8 cellular contexts compared by ENCODE assay signal in the genomic region with DNA sequence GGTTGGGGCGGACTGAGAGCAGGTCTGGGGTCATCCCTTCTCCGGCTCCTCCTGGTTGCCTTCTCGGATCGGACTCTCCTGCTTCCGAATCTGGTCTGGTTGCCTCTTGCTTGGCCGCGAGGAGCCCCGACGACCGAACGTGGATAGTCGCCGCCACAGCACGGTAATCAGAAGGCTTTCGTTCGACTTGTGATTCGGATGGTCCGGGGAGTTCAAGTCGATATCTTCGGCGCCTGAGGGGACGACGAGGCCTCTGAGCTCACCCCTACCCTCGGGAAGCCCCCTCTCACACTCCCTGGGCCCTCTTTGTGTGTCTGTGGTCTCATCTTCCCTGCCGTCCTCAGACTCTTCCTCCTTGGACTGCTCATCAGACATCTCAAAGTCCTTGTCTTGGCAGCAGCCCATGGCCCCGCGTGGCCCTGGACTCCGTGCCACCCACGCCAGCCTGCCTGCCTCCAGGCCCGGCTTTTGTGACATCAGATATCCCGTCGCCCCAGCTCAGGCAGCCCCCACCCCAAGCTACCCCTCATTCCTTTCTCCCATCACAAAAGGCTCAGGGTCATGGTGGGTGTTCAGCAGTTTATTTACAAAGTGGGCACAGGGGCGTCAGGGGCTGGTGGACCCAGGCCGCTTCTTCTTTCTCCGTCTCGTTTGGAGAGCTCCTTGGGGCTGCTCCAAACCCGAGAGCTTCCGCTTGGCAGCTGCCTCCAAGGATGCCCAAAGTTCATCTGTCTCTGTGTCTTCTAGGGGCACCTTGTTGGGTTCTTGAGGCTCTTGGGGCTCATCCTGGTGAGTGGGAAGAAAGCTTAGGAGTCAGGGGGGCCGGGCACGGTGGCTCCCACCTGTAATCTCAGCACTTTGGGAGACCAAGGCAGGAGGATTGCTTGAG. TPM values are rescaled to one million over a fixed set of nuclear protein-coding genes. Genes with fewer than 3 reads are reported as not detected.
DNase-seq lines count a peak whose midpoint lies in the region; ATAC-seq, FAIRE-seq and TF ChIP-seq lines count a peak whose summit lies in the region.

A gene (minus strand): TSS at position 496 of the 889 bp plus-strand sequence.

- peaks cover 25 to 27% of the 10 kb centered on the region in 2 experiments for H3K4me1 ChIP-seq in neutrophil (ENCODE audit: control insufficient read depth in 1 of 2, insufficient read depth in 1 of 2, low read depth in 1 of 2, low read length in 1 of 2)

- DNase-seq in GM12891 (ENCODE audit: insufficient read length, low spot score) (no peak), fibroblast of gingiva (ENCODE audit: low read depth) (peak; percentile 28), NAMALWA (ENCODE audit: low spot score) (no peak), COLO829 (ENCODE audit: low spot score) (no peak)
- no peak for DNase-seq in stimulated activated naive CD4-positive, alpha-beta T cell (lab: John Stamatoyannopoulos, UW)

- TF ChIP-seq POLR2A in GM12891 (IDR thresholded peaks at IDR 0.05; ENCODE audit: low read depth, low read length) = no peak

- H3K4me3 ChIP-seq in neutrophil (ENCODE audit: low read depth in 1 of 2, low read length in 1 of 2) = peak within 1 kb of the TSS; percentile 77 to 97

- no peak for TF ChIP-seq CTCF in neutrophil (IDR thresholded peaks at IDR 0.05)

- H3K9me3 ChIP-seq in neutrophil = no peaks in the 10 kb centered on the region

- peaks cover 15% of the 10 kb centered on the region for H3K36me3 ChIP-seq in neutrophil

- ATAC-seq in HG02678 (IDR thresholded peaks at IDR 0.05; ENCODE audit: unreplicated experiment) (peak; percentile 15), SK-N-SH treated with all-trans-retinoic acid at 6 μM for 48 hours (peak; percentile 50)

- no peak for FAIRE-seq in GM12891 (lab: Jason Lieb, UNC)

- H3K27ac ChIP-seq in neutrophil = peak within 1 kb of the TSS; percentile 97

- no peaks in the 10 kb centered on the region for H3K27me3 ChIP-seq in neutrophil

TF ChIP-seq in GM12891, 5 proteins besides CTCF, POLR2A, EP300 and RAD21:
- TF ChIP-seq POU2F2 (IDR thresholded peaks at IDR 0.05; ENCODE audit: low read depth, low read length) (peak; percentile 27; the same call in 1 of the 2 replicates), POLR2AphosphoS5 (IDR thresholded peaks at IDR 0.05; ENCODE audit: low read depth, low read length) (peak; percentile 81), TAF1 (IDR thresholded peaks at IDR 0.05; ENCODE audit: low read depth, low read length) (0 out of 2 replicates have a peak, but pooled peaks have one; percentile 13), SPI1 (IDR thresholded peaks at IDR 0.05; ENCODE audit: low read depth, low read length) (no peak)

TF ChIP-seq in SK-N-SH treated with all-trans-retinoic acid at 6 μM for 48 hours, 23 proteins besides CTCF, POLR2A, EP300 and RAD21:
- TF ChIP-seq RARB (CRISPR knock-in tag; IDR thresholded peaks at IDR 0.05) = no peak
- TF ChIP-seq, protein P1, sequence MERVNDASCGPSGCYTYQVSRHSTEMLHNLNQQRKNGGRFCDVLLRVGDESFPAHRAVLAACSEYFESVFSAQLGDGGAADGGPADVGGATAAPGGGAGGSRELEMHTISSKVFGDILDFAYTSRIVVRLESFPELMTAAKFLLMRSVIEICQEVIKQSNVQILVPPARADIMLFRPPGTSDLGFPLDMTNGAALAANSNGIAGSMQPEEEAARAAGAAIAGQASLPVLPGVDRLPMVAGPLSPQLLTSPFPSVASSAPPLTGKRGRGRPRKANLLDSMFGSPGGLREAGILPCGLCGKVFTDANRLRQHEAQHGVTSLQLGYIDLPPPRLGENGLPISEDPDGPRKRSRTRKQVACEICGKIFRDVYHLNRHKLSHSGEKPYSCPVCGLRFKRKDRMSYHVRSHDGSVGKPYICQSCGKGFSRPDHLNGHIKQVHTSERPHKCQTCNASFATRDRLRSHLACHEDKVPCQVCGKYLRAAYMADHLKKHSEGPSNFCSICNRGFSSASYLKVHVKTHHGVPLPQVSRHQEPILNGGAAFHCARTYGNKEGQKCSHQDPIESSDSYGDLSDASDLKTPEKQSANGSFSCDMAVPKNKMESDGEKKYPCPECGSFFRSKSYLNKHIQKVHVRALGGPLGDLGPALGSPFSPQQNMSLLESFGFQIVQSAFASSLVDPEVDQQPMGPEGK (CRISPR knock-in tag; IDR thresholded peaks at IDR 0.05; ENCODE audit: borderline replicate concordance) = no peak
- TF ChIP-seq ZFP3 (CRISPR knock-in tag; IDR thresholded peaks at IDR 0.05) = no peak
- TF ChIP-seq TCF4 (CRISPR knock-in tag; IDR thresholded peaks at IDR 0.05; ENCODE audit: borderline replicate concordance) = no peak
- no peak for TF ChIP-seq ZNF70 (CRISPR knock-in tag; IDR thresholded peaks at IDR 0.05)
- TF ChIP-seq, protein P2, sequence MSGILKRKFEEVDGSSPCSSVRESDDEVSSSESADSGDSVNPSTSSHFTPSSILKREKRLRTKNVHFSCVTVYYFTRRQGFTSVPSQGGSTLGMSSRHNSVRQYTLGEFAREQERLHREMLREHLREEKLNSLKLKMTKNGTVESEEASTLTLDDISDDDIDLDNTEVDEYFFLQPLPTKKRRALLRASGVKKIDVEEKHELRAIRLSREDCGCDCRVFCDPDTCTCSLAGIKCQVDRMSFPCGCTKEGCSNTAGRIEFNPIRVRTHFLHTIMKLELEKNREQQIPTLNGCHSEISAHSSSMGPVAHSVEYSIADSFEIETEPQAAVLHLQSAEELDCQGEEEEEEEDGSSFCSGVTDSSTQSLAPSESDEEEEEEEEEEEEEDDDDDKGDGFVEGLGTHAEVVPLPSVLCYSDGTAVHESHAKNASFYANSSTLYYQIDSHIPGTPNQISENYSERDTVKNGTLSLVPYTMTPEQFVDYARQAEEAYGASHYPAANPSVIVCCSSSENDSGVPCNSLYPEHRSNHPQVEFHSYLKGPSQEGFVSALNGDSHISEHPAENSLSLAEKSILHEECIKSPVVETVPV (CRISPR knock-in tag; IDR thresholded peaks at IDR 0.05) = no peak
TF ChIP-seq in SK-N-SH treated with all-trans-retinoic acid at 6 μM for 48 hours: peak in this region for 0.

RNA-seq across cellular contexts. Expression of the gene that starts here (rescaled TPM):
- polyA plus RNA-seq in GM12891 (2012; ENCODE audit: low read depth, missing spikeins) = 0.42 TPM
